In the genomic region with DNA sequence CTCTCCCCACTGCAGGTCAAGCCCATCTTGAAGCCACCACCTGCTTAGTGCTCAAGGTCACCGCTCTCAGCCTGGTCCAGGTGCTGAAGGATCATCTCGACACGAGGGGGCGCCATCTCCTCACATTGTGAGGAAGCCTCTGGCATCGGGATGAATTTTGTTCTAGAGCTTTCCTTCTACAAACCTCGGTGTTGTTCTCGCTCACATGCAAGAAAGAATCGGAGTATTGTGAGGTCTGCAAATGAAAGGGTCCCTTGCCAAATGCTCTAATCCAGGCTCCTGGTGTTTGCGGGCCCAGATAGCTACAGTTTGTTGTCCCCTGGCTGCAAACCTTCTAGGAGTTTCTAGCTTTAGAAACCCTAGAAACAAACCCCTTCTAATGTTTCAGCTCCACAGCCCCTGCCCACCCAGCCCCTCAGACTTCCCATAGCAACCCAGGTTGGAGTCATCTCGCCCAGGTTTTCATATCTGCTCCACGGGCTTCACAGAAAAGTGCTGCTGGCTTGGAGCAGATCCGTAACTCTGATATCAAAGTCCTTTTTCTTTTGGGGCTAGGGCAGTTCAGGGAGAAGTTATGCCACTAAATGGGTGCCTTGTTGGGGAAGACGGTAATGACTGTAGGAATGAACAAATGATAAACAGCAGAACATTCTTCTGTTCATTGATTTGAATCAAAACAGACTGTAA, we compare ENCODE assay signal across 8 cellular contexts. TPM values are rescaled to one million over a fixed set of nuclear protein-coding genes. Genes with fewer than 3 reads are reported as not detected.
A peak's percentile ranks its signal among the peaks of the same experiment; 100 is the strongest.
DNase-seq lines count a peak whose midpoint lies in the region; FAIRE-seq and TF ChIP-seq lines count a peak whose summit lies in the region.

No MANE protein-coding gene starts in this region.

- no peaks in the 10 kb centered on the region for H3K79me2 ChIP-seq in endothelial cell of umbilical vein (ENCODE audit: control insufficient read depth, insufficient read depth, low read length)

- H2AFZ ChIP-seq in endothelial cell of umbilical vein (ENCODE audit: low read depth, low read length), result no peak overlapping the region

- peak; percentile 85 to 86 for TF ChIP-seq CTCF in endothelial cell of umbilical vein (IDR thresholded peaks at IDR 0.05; ENCODE audit: extremely low read depth in 1 of 2, insufficient read depth in 1 of 2, low read depth in 1 of 2, low read length in 2 of 2)

- dilution Hi-C loops in endothelial cell of umbilical vein (cut with MboI; ENCODE audit: extremely low pct_ligation_motif_present, low sequenced_read_pairs), result no loop called here

- no TSS peak for BruUV-seq in endothelial cell of umbilical vein (replicated peaks; lab: Mats Ljungman, UMichigan)

- H3K9me1 ChIP-seq in endothelial cell of umbilical vein (replicated peaks; ENCODE audit: control insufficient read depth, extremely low read depth, insufficient read depth, low read length), result no peaks in the 10 kb centered on the region

- no peak overlapping the region for H3K27ac ChIP-seq in endothelial cell of umbilical vein (ENCODE audit: insufficient read depth, low read depth, low read length)

- H3K9ac ChIP-seq in endothelial cell of umbilical vein (replicated peaks; ENCODE audit: extremely low read depth, insufficient read depth, low read length), result no peak overlapping the region

- H4K20me1 ChIP-seq in endothelial cell of umbilical vein (replicated peaks; ENCODE audit: control insufficient read depth, extremely low read depth, insufficient read depth, low read length), result no peaks in the 10 kb centered on the region

- no peaks in the 10 kb centered on the region for H3K4me1 ChIP-seq in endothelial cell of umbilical vein (ENCODE audit: control insufficient read depth, extremely low read depth, insufficient read depth, low read length)

- CTCF ChIA-PET in endothelial cell of umbilical vein (lab: Charles Lee), result interaction anchor here (0.6 to 8.4 kb wide), 88 partner anchors 9 to 712 kb away, joined by 3 to 867 read pairs (median 5); partner anchors contain the start of genes ATP5PO, DNAJC28, KCNE2 and MRPS6

- H3K27me3 ChIP-seq in endothelial cell of umbilical vein (ENCODE audit: control insufficient read depth in 2 of 2, insufficient read depth in 2 of 2, low read length in 2 of 2), result peaks cover 5 to 6% of the 10 kb centered on the region in 2 experiments

- H3K9me3 ChIP-seq in endothelial cell of umbilical vein (replicated peaks; ENCODE audit: control insufficient read depth, insufficient read depth, low read length), result no peaks in the 10 kb centered on the region

- no peaks in the 10 kb centered on the region for H3K36me3 ChIP-seq in endothelial cell of umbilical vein (ENCODE audit: control insufficient read depth in 2 of 2, extremely low read depth in 1 of 2, insufficient read depth in 2 of 2, low read length in 2 of 2)

- no peak for TF ChIP-seq POLR2A in endothelial cell of umbilical vein (IDR thresholded peaks at IDR 0.05; ENCODE audit: low read depth, low read length)

- H3K4me2 ChIP-seq in endothelial cell of umbilical vein (ENCODE audit: insufficient read depth, low read length), result no peak overlapping the region

- FAIRE-seq in endothelial cell of umbilical vein (lab: Jason Lieb, UNC), result peak; percentile 95

- intact Hi-C loops in endothelial cell of umbilical vein (cut with micrococcal nuclease), result loop anchor here (1.0 to 5.0 kb wide), 5 partner anchors 149 to 424 kb away; partner anchors contain the start of genes MRPS6 and SLC5A3

- peak; percentile 72 to 80 for DNase-seq in AML-193 (lab: John Stamatoyannopoulos, UW)
- DNase-seq in GM19240 (ENCODE audit: insufficient read length, low spot score), result peak; percentile 50
- peak; percentile 62 for DNase-seq in HT1080 (ENCODE audit: low read depth)
- peak; percentile 82 for DNase-seq in NK-92 treated with Interleukin-12 subunit alpha and Interleukin-12 subunit beta, amount 100 ng/mL, for 24 hours (lab: John Stamatoyannopoulos, UW)
- DNase-seq in activated CD8-positive, alpha-beta memory T cell treated with anti-CD3 and anti-CD28 coated beads for 4 hours (ENCODE audit: low read depth in 2 of 2), result peak; percentile 75 to 80
- peak; percentile 78 for DNase-seq in endothelial cell of umbilical vein (ENCODE audit: low read depth, low spot score)
- peak; percentile 91 for DNase-seq in mucosa of gallbladder (ENCODE audit: low spot score)
- DNase-seq in stimulated activated CD8-positive, alpha-beta memory T cell treated with anti-CD3 and anti-CD28 coated beads, Interleukin-4, amount 100 ng/mL, for 48 hours, result peak; percentile 98

- POLR2A ChIA-PET in endothelial cell of umbilical vein (lab: Charles Lee), result interaction anchor here (0.6 to 0.7 kb wide), 2 partner anchors 45 to 398 kb away, joined by 3 read pairs; no protein-coding TSS in a partner anchor

- no peak overlapping the region for H3K4me3 ChIP-seq in endothelial cell of umbilical vein (replicated peaks in 1 of 3; ENCODE audit: insufficient read depth in 1 of 3, low read depth in 1 of 3, low read length in 3 of 3)

TF ChIP-seq in endothelial cell of umbilical vein, 7 proteins besides CTCF, POLR2A, EP300 and RAD21:
- TF ChIP-seq EZH2 (IDR thresholded peaks at IDR 0.05; ENCODE audit: borderline replicate concordance, low read depth, low read length, severe bottlenecking), result no peak
- no peak for TF ChIP-seq JUN (IDR thresholded peaks at IDR 0.05; ENCODE audit: borderline replicate concordance, insufficient read depth, insufficient read length, low read depth)
- TF ChIP-seq FOS (IDR thresholded peaks at IDR 0.05; ENCODE audit: borderline replicate concordance, insufficient read depth, low read length), result no peak
- TF ChIP-seq, protein P1, sequence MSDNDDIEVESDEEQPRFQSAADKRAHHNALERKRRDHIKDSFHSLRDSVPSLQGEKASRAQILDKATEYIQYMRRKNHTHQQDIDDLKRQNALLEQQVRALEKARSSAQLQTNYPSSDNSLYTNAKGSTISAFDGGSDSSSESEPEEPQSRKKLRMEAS (IDR thresholded peaks at IDR 0.05; ENCODE audit: insufficient read depth, insufficient read length), result peak; percentile 26
- TF ChIP-seq GATA2 (IDR thresholded peaks at IDR 0.05; ENCODE audit: insufficient read depth, insufficient read length, low read depth, low read length), result no peak

RNA-seq across cellular contexts. Expression of gene ATP5PO, which starts 8.6 kb away (rescaled TPM):
- total RNA-seq in HT1080 (2014; rRNA removed; shearing (Covaris generic)), result 192 and 245 TPM in 2 replicates
- polyA plus RNA-seq in HT1080 (2015; cell fraction: cytosol; rRNA removed), result 225 and 238 TPM in 2 replicates
- 95.7 and 134 TPM in 2 replicates for polyA plus RNA-seq in HT1080 (2015; cell fraction: nucleus; rRNA removed)
- 187 and 190 TPM in 2 replicates for total RNA-seq in endothelial cell of umbilical vein
- 126 and 207 TPM in 2 replicates for polyA plus RNA-seq in endothelial cell of umbilical vein
- 287 and 323 TPM in 2 replicates for polyA plus RNA-seq in endothelial cell of umbilical vein (2011; cell fraction: cytosol; rRNA removed)
- polyA plus RNA-seq in endothelial cell of umbilical vein (2011; cell fraction: nucleus; rRNA removed), result 99.2 and 106 TPM in 2 replicates
- 254 and 279 TPM in 2 replicates for polyA plus RNA-seq in endothelial cell of umbilical vein (2012)
- 69.4 and 79.5 TPM in 2 replicates for polyA minus RNA-seq in endothelial cell of umbilical vein
- polyA minus RNA-seq in endothelial cell of umbilical vein (2011; cell fraction: cytosol; rRNA and poly(A)+ RNA removed), result 70.8 TPM
- polyA minus RNA-seq in endothelial cell of umbilical vein (2011; cell fraction: nucleus; rRNA and poly(A)+ RNA removed), result 25.3 and 29.9 TPM in 2 replicates
- 157 TPM for total RNA-seq in mucosa of gallbladder
